In the genomic region with DNA sequence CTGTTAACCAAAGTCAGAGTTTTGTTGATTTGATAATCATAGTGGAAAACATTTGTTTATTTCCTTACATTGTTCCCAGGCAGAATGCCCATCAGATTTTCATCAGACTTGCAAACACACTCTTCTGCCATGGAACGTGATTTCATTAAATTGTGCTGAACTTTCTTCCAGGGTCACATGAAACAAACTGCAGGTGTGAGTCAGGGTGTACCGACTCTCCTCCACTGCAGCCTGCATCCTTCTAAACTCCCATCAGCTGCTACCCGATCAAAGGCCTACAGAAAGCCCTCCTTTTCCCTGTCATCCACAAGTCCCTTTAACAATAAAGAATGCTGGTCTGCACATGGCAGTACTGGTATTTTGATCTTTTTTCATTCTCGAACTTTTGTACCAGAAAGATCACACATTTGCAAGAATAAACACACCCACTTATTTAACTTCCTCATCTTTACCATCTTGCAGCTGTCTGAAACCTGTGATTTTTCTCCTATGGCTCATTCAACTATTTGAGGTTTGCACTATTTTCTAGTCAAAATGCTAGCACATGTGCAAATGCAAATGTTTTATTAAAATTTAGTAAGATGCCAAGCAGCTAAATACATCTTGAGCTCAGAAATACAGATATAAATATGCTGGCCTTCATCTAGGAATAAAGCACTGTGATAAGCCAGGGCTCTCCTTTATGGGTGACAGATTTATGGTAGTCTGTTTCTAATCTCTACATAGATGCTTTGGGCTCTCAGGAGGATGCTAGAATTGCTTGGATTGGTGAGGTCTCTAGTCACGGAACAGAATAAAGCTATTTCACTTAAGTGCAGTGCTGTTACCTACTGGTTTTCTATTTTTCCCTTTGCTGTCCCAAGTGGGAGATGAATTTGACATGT, we compare ENCODE assay signal across 18 cellular contexts. TPM values are rescaled to one million over a fixed set of nuclear protein-coding genes. Genes with fewer than 3 reads are reported as not detected.
DNase-seq lines count a peak whose midpoint lies in the region; ATAC-seq and TF ChIP-seq lines count a peak whose summit lies in the region.
"Had no signal": no experiment of that assay in that cellular context is flagged by ENCODE, and none has a peak within 500 bp of the region (broad histone marks: within the 10 kb centered on the region; RNA-seq: fewer than 3 reads in every experiment).

No MANE protein-coding gene starts in this region.

- peak overlapping the region; percentile 43 for H3K27ac ChIP-seq in SU-DHL-6 (ENCODE audit: low read depth, low read length)
- H3K27ac ChIP-seq: HL-60, left lung, tibial artery had no signal

- no peaks in the 10 kb centered on the region for H3K9me3 Mint-ChIP-seq in activated T-cell treated with anti-CD3 and anti-CD28 coated beads, Interleukin-2, amount 50 U/mL, for 72 hours
- no peaks in the 10 kb centered on the region for H3K9me3 Mint-ChIP-seq in activated T-helper 17 cell treated with anti-CD3 and anti-CD28 coated beads, Interleukin-2, amount 50 U/mL, for 72 hours
- H3K9me3 Mint-ChIP-seq: activated CD4-positive, alpha-beta memory T cell treated with anti-CD3 and anti-CD28 coated beads, Interleukin-2, amount 10 ng/mL, durations not matched to agents 7 days and 5 days had no signal

- H2AFZ ChIP-seq in SU-DHL-6 (ENCODE audit: low read depth, low read length, severe bottlenecking): peak overlapping the region; percentile 87

- no peaks in the 10 kb centered on the region for H3F3A ChIP-seq in SU-DHL-6 (ENCODE audit: insufficient read depth)

- H3K36me3 ChIP-seq in SU-DHL-6 (ENCODE audit: low read length): no peaks in the 10 kb centered on the region
- H3K36me3 ChIP-seq: left lung, tibial artery had no signal

- H3K79me2 ChIP-seq in SU-DHL-6 (ENCODE audit: insufficient read depth, low read length): no peaks in the 10 kb centered on the region

- peak overlapping the region; percentile 68 for H3K4me2 ChIP-seq in SU-DHL-6 (ENCODE audit: low read depth, low read length, poor library complexity, severe bottlenecking)

- H3K9me2 ChIP-seq in SU-DHL-6 (replicated peaks; ENCODE audit: insufficient read depth, low read length): no peaks in the 10 kb centered on the region

- in situ Hi-C loops in GM13976 (cut with MboI; ENCODE audit: low sequenced_read_pairs, unreplicated experiment): no loop called here

- no peaks in the 10 kb centered on the region for H3K36me3 Mint-ChIP-seq in activated T-cell treated with anti-CD3 and anti-CD28 coated beads, Interleukin-2, amount 50 U/mL, for 72 hours (ENCODE audit: insufficient read depth in 2 of 2)
- H3K36me3 Mint-ChIP-seq in activated T-helper 17 cell treated with anti-CD3 and anti-CD28 coated beads, Interleukin-2, amount 50 U/mL, for 72 hours (ENCODE audit: low read depth): no peaks in the 10 kb centered on the region

- H3K9me3 ChIP-seq in SU-DHL-6 (ENCODE audit: insufficient read depth, low read length): no peaks in the 10 kb centered on the region
- H3K9me3 ChIP-seq: Caco-2, left lung, tibial artery had no signal

- TF ChIP-seq CTCF in GM13976 (IDR thresholded peaks at IDR 0.05; ENCODE audit: borderline replicate concordance, control extremely low read depth, extremely low read depth, insufficient read depth, missing control alignments) (no peak), SU-DHL-6 (IDR thresholded peaks at IDR 0.05; ENCODE audit: insufficient read depth, low read length, poor library complexity, severe bottlenecking) (no peak)

- ATAC-seq in GM21367 (IDR thresholded peaks at IDR 0.05; ENCODE audit: unreplicated experiment) (peak; percentile 56), HG03025 (IDR thresholded peaks at IDR 0.05; ENCODE audit: low FRiP score, unreplicated experiment) (peak; percentile 80)
- ATAC-seq in activated T-cell treated with anti-CD3 and anti-CD28 coated beads, Interleukin-2, amount 50 U/mL, for 72 hours (replicated peaks in 1 of 2): no peak
- no peak for ATAC-seq in activated T-helper 17 cell treated with anti-CD3 and anti-CD28 coated beads, Interleukin-2, amount 50 U/mL, for 72 hours (replicated peaks)
- ATAC-seq: left lung had no signal

- H3K4me3 ChIP-seq in SU-DHL-6 (ENCODE audit: insufficient read depth, low read length, poor library complexity, severe bottlenecking): no peak overlapping the region
- H3K4me3 ChIP-seq: left lung, tibial artery had no signal

- peak overlapping the region; percentile 31; the same call in 1 of the 2 replicates for H3K9ac ChIP-seq in SU-DHL-6 (ENCODE audit: low read length)

- H3K27me3 Mint-ChIP-seq in activated T-cell treated with anti-CD3 and anti-CD28 coated beads, Interleukin-2, amount 50 U/mL, for 72 hours (ENCODE audit: low read depth): no peaks in the 10 kb centered on the region
- no peaks in the 10 kb centered on the region for H3K27me3 Mint-ChIP-seq in activated T-helper 17 cell treated with anti-CD3 and anti-CD28 coated beads, Interleukin-2, amount 50 U/mL, for 72 hours
- H3K27me3 Mint-ChIP-seq: activated CD4-positive, alpha-beta memory T cell treated with anti-CD3 and anti-CD28 coated beads, Interleukin-2, amount 10 ng/mL, durations not matched to agents 7 days and 5 days had no signal

- H3K4me1 Mint-ChIP-seq in activated T-cell treated with anti-CD3 and anti-CD28 coated beads, Interleukin-2, amount 50 U/mL, for 72 hours (ENCODE audit: low read depth): no peaks in the 10 kb centered on the region
- no peaks in the 10 kb centered on the region for H3K4me1 Mint-ChIP-seq in activated T-helper 17 cell treated with anti-CD3 and anti-CD28 coated beads, Interleukin-2, amount 50 U/mL, for 72 hours
- H3K4me1 Mint-ChIP-seq: activated CD4-positive, alpha-beta memory T cell treated with anti-CD3 and anti-CD28 coated beads, Interleukin-2, amount 10 ng/mL, durations not matched to agents 7 days and 5 days had no signal

- H3K4me3 Mint-ChIP-seq in activated T-cell treated with anti-CD3 and anti-CD28 coated beads, Interleukin-2, amount 50 U/mL, for 72 hours: no peak overlapping the region
- no peak overlapping the region for H3K4me3 Mint-ChIP-seq in activated T-helper 17 cell treated with anti-CD3 and anti-CD28 coated beads, Interleukin-2, amount 50 U/mL, for 72 hours
- H3K4me3 Mint-ChIP-seq: activated CD4-positive, alpha-beta memory T cell treated with anti-CD3 and anti-CD28 coated beads, Interleukin-2, amount 10 ng/mL, durations not matched to agents 7 days and 5 days had no signal

- no peak overlapping the region for H3K27ac Mint-ChIP-seq in activated T-cell treated with anti-CD3 and anti-CD28 coated beads, Interleukin-2, amount 50 U/mL, for 72 hours
- no peak overlapping the region for H3K27ac Mint-ChIP-seq in activated T-helper 17 cell treated with anti-CD3 and anti-CD28 coated beads, Interleukin-2, amount 50 U/mL, for 72 hours
- H3K27ac Mint-ChIP-seq: activated CD4-positive, alpha-beta memory T cell treated with anti-CD3 and anti-CD28 coated beads, Interleukin-2, amount 10 ng/mL, durations not matched to agents 7 days and 5 days had no signal

- no peaks in the 10 kb centered on the region for H4K20me1 ChIP-seq in SU-DHL-6 (ENCODE audit: low read depth, low read length)

- DNase-seq in GM13976 (ENCODE audit: low spot score) (peak; percentile 10), NCI-H128 (lab: John Stamatoyannopoulos, UW; ENCODE audit: unreplicated experiment) (no peak)
- no peak for DNase-seq in activated T-cell treated with anti-CD3 and anti-CD28 coated beads, Interleukin-2, amount 50 U/mL, for 72 hours
- no peak for DNase-seq in stimulated activated naive CD4-positive, alpha-beta T cell treated with Interleukin-2 at 50 U/mL for 16 hours (lab: John Stamatoyannopoulos, UW)
- DNase-seq: activated CD4-positive, alpha-beta memory T cell treated with anti-CD3 and anti-CD28 coated beads, Interleukin-2, amount 10 ng/mL, durations not matched to agents 7 days and 5 days; activated gamma-delta T cell; Caco-2; dermis blood vessel endothelial cell; left lung; NCI-H2081 treated with DMSO at 0.1 percent for 48 hours; NCI-H774; SHP77 treated with DMSO at 0.1 percent for 48 hours; tibial artery had no signal

- no peaks in the 10 kb centered on the region for H3K27me3 ChIP-seq in SU-DHL-6 (ENCODE audit: low read length)
- H3K27me3 ChIP-seq: left lung, tibial artery had no signal

RNA-seq across cellular contexts. Expression of a gene that starts 25.8 kb away (rescaled TPM):
- not detected for total RNA-seq in activated T-cell treated with anti-CD3 and anti-CD28 coated beads, Interleukin-2, amount 50 U/mL, for 72 hours
- under 1 TPM in 1 of 2 donors, not detected in 1; 0.40 TPM for total RNA-seq in activated T-helper 17 cell treated with anti-CD3 and anti-CD28 coated beads, Interleukin-2, amount 50 U/mL, for 72 hours
- total RNA-seq: activated CD4-positive, alpha-beta memory T cell treated with anti-CD3 and anti-CD28 coated beads, Interleukin-2, amount 10 ng/mL, durations not matched to agents 7 days and 5 days had no signal

Comparison
In these comparisons a context has a peak if more than half of its experiments do, and no peak if none do; other contexts are left out.
1. ATAC-seq: peak in GM21367 (single experiment) and HG03025 (single experiment); none in activated T-cell treated with anti-CD3 and anti-CD28 coated beads, Interleukin-2, amount 50 U/mL, for 72 hours (0 of 2) and activated T-helper 17 cell treated with anti-CD3 and anti-CD28 coated beads, Interleukin-2, amount 50 U/mL, for 72 hours (single experiment).